In the genomic region with DNA sequence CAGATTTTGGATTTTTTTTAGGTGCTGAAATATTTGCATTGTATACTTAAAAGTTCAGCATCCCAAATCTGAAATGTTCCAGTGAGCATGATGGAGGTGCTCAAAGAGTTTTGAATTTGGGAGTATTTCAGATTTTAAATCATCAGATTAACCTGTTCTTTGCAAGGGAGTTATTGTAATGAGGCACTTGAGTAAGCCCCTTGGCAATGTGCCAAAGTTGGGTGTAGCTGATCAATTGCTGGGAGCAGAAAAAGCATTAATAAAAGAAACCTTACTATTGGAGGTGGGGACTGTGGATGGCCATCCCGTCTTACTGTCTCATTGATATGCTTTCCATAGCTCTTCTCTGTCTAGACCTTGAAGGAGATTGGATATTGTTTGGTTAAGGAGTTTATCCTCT, we compare ENCODE assay signal across 24 cellular contexts. TPM values are rescaled to one million over a fixed set of nuclear protein-coding genes. Genes with fewer than 3 reads are reported as not detected.
DNase-seq lines count a peak whose midpoint lies in the region; ATAC-seq and TF ChIP-seq lines count a peak whose summit lies in the region.
"Had no signal": no experiment of that assay in that cellular context is flagged by ENCODE, and none has a peak within 500 bp of the region (broad histone marks: within the 10 kb centered on the region; RNA-seq: fewer than 3 reads in every experiment).

No MANE protein-coding gene starts in this region.

- BruUV-seq in HCT116 (replicated peaks; lab: Mats Ljungman, UMichigan) = no TSS peak

- peaks cover 10 to 38% of the 10 kb centered on the region in 2 experiments for H3K36me3 ChIP-seq in SK-N-SH (replicated peaks in 1 of 2; ENCODE audit: control insufficient read depth in 1 of 2, insufficient read depth in 2 of 2, low read length in 1 of 2)
- peaks cover 4 to 34% of the 10 kb centered on the region in 2 experiments; a peak in 2 of 4 replicates for H3K36me3 ChIP-seq in HCT116 (ENCODE audit: control insufficient read depth in 1 of 2, insufficient read depth in 2 of 2, low read length in 2 of 2)
- H3K36me3 ChIP-seq in hepatocyte (replicated peaks; ENCODE audit: insufficient read depth, low read depth) = peaks cover 4% of the 10 kb centered on the region
- H3K36me3 ChIP-seq: brain microvascular endothelial cell, ovary, uterus had no signal

- H3K9me3 ChIP-seq in SK-N-SH (no peaks in the 10 kb centered on the region), HCT116 (ENCODE audit: control insufficient read depth in 1 of 2, insufficient read depth in 1 of 2, low read depth in 1 of 2, low read length in 2 of 2) (no peaks in the 10 kb centered on the region), hepatocyte (ENCODE audit: low read depth) (no peaks in the 10 kb centered on the region)
- H3K9me3 ChIP-seq: ovary, uterus had no signal

- 100% methylated on average over 1 of the region's 1 CpG for WGBS in SK-N-SH (ENCODE audit: low lambda C conversion rate)
- 100% methylated on average over 1 of the region's 1 CpG for WGBS in hepatocyte (ENCODE audit: low lambda C conversion rate, missing lambda C conversion rate)

- RAD21 ChIA-PET in HCT116 (lab: Charles Lee; ENCODE audit: low non-redundant PET in 1 of 2, low total read pairs in 2 of 2, uncharacterized antibody in 2 of 2, unreplicated experiment in 2 of 2) = no interaction called here

- CTCF ChIA-PET in SK-N-SH (lab: Yijun Ruan, JAX) (interaction anchor here (1.9 kb wide), 1 partner anchor 10 kb away, joined by 9 read pairs; no protein-coding TSS in a partner anchor), HCT116 (lab: Charles Lee) (no interaction called here)

- no peaks in the 10 kb centered on the region for H3F3A ChIP-seq in SK-N-SH (replicated peaks; ENCODE audit: insufficient read depth)

- POLR2A ChIA-PET in SK-N-SH (lab: Yijun Ruan, JAX) = no interaction called here
- POLR2A ChIA-PET in HCT116 (lab: Charles Lee) = no interaction called here

- ATAC-seq in SK-N-SH treated with all-trans-retinoic acid at 6 μM for 48 hours (no peak), HCT116 (no peak), HG02981 (IDR thresholded peaks at IDR 0.05; ENCODE audit: unreplicated experiment) (no peak)
- ATAC-seq: activated T-cell treated with anti-CD3 and anti-CD28 coated beads, Interleukin-2, amount 50 U/mL, for 72 hours; stimulated activated naive CD8-positive, alpha-beta T cell treated with anti-CD3 and anti-CD28 coated beads, Interleukin-15, amount 100 ng/mL, for 72 hours had no signal

- no peak for TF ChIP-seq POLR2A in HCT116 (IDR thresholded peaks at IDR 0.05; ENCODE audit: borderline replicate concordance, extremely low read depth, insufficient read depth, insufficient read length)

- H3K27me3 ChIP-seq in SK-N-SH (ENCODE audit: insufficient read depth) (no peaks in the 10 kb centered on the region), HCT116 (ENCODE audit: insufficient read depth, low read length) (no peaks in the 10 kb centered on the region), hepatocyte (no peaks in the 10 kb centered on the region)
- H3K27me3 ChIP-seq: brain microvascular endothelial cell, ovary, uterus had no signal

- no peak overlapping the region for H2AFZ ChIP-seq in SK-N-SH (ENCODE audit: low read depth)
- H2AFZ ChIP-seq in HCT116 (ENCODE audit: low read depth, low read length, poor library complexity, severe bottlenecking) = no peak overlapping the region
- no peak overlapping the region for H2AFZ ChIP-seq in hepatocyte

- no peaks in the 10 kb centered on the region for H3K9me2 ChIP-seq in SK-N-SH
- no peaks in the 10 kb centered on the region for H3K9me2 ChIP-seq in HCT116 (ENCODE audit: insufficient read depth)
- no peaks in the 10 kb centered on the region for H3K9me2 ChIP-seq in hepatocyte (replicated peaks; ENCODE audit: insufficient read depth)

- TF ChIP-seq CTCF in SK-N-SH (IDR thresholded peaks at IDR 0.05) (no peak), HCT116 (IDR thresholded peaks at IDR 0.05 in 2 of 3, conservative IDR thresholded peaks at IDR 0.05 in 1 of 3; ENCODE audit: borderline replicate concordance in 1 of 3, insufficient read depth in 1 of 3, low read depth in 2 of 3, low read length in 2 of 3) (no peak), hepatocyte (IDR thresholded peaks at IDR 0.05; ENCODE audit: poor library complexity) (no peak)

- TF ChIP-seq RAD21 in SK-N-SH (IDR thresholded peaks at IDR 0.05; ENCODE audit: low read length) (no peak), HCT116 (IDR thresholded peaks at IDR 0.05; ENCODE audit: low read depth) (no peak)

- DNase-seq in SK-N-SH (no peak), HCT116 (ENCODE audit: low read depth, low spot score) (no peak), OCI-M1 (lab: John Stamatoyannopoulos, UW) (peak; percentile 26), hepatocyte (ENCODE audit: low spot score) (peak; percentile 13), foreskin melanocyte (no peak)
- DNase-seq: activated CD4-positive, alpha-beta T cell treated with anti-CD3 and anti-CD28 coated beads for 48 hours; activated naive CD4-positive, alpha-beta T cell treated with Interleukin-2 at 50 U/mL for 16 hours; brain microvascular endothelial cell; GOT3; kidney glomerular epithelial cell; NCI-H526 treated with DMSO at 0.1 percent for 48 hours; ovary; retina; stimulated activated CD4-positive, alpha-beta T cell treated with anti-CD3 and anti-CD28 coated beads, Interleukin-1b, Interleukin-23, amount 100 ng/mL, for 48 hours; stimulated activated CD8-positive, alpha-beta memory T cell treated with anti-CD3 and anti-CD28 coated beads, Interleukin-4, amount 100 ng/mL, for 48 hours; stimulated activated naive CD8-positive, alpha-beta T cell treated with anti-CD3 and anti-CD28 coated beads, Interleukin-15, amount 100 ng/mL, for 72 hours had no signal

- H3K79me2 ChIP-seq in SK-N-SH (ENCODE audit: insufficient read depth) (0 out of 2 replicates have a peak, but pooled peaks cover 1% of the 10 kb centered on the region), HCT116 (ENCODE audit: insufficient read depth, low read length) (peaks cover 68% of the 10 kb centered on the region), hepatocyte (peaks cover 5% of the 10 kb centered on the region)

- intact Hi-C loops in HCT116 (cut with micrococcal nuclease) = no loop called here

- TF ChIP-seq EP300 in SK-N-SH (IDR thresholded peaks at IDR 0.05; ENCODE audit: borderline replicate concordance in 1 of 2, low read depth in 1 of 2, low read length in 1 of 2) = no peak

- H3K27ac ChIP-seq in SK-N-SH (ENCODE audit: low read depth in 2 of 2, low read length in 1 of 2) = no peak overlapping the region
- 0 out of 2 replicates have a peak overlapping the region, but pooled peaks have one; percentile 10 for H3K27ac ChIP-seq in HCT116 (ENCODE audit: low read depth, low read length)
- H3K27ac ChIP-seq in hepatocyte = no peak overlapping the region
- H3K27ac ChIP-seq: brain microvascular endothelial cell, C4-2B, ovary, uterus, VCaP had no signal

- H3K4me2 ChIP-seq in SK-N-SH (no peak overlapping the region), HCT116 (ENCODE audit: low read length) (no peak overlapping the region), hepatocyte (no peak overlapping the region)
- H3K4me2 ChIP-seq: smooth muscle cell had no signal

- no peak overlapping the region for H3K9ac ChIP-seq in SK-N-SH
- H3K9ac ChIP-seq in HCT116 (ENCODE audit: low read length) = no peak overlapping the region

- H3K4me1 ChIP-seq in SK-N-SH (ENCODE audit: control insufficient read depth in 1 of 2, insufficient read depth in 2 of 2, low read depth in 1 of 2, low read length in 1 of 2) = peaks cover 0 to 4% of the 10 kb centered on the region in 2 experiments; a peak in 2 of 4 replicates
- H3K4me1 ChIP-seq in HCT116 (ENCODE audit: control insufficient read depth in 1 of 2, insufficient read depth in 2 of 2, low read length in 2 of 2) = peaks cover 6 to 10% of the 10 kb centered on the region in 2 experiments; a peak in 3 of 4 replicates
- H3K4me1 ChIP-seq in hepatocyte (ENCODE audit: insufficient read depth) = no peaks in the 10 kb centered on the region
- H3K4me1 ChIP-seq: uterus had no signal

- H3K4me3 ChIP-seq in SK-N-SH (ENCODE audit: low read depth in 2 of 2, low read length in 1 of 2) (no peak overlapping the region), HCT116 (replicated peaks in 1 of 2; ENCODE audit: low read depth in 1 of 2, low read length in 2 of 2) (no peak overlapping the region), hepatocyte (no peak overlapping the region)
- H3K4me3 ChIP-seq: lung, ovary, smooth muscle cell, uterus had no signal

- H4K20me1 ChIP-seq in SK-N-SH (ENCODE audit: insufficient read depth) (no peaks in the 10 kb centered on the region), HCT116 (ENCODE audit: insufficient read depth) (no peaks in the 10 kb centered on the region; the same call in 1 of the 2 replicates), hepatocyte (ENCODE audit: insufficient read depth, poor library complexity, severe bottlenecking) (peaks cover 5% of the 10 kb centered on the region)

TF ChIP-seq in SK-N-SH, 30 proteins besides CTCF, POLR2A, EP300 and RAD21 (continues in another document):
- TF ChIP-seq JUND (IDR thresholded peaks at IDR 0.05) = no peak

TF ChIP-seq in SK-N-SH treated with all-trans-retinoic acid at 6 μM for 48 hours, 23 proteins besides CTCF, POLR2A, EP300 and RAD21 (continues in another document):
- TF ChIP-seq ZFP3 (CRISPR knock-in tag; IDR thresholded peaks at IDR 0.05) = no peak
- TF ChIP-seq RARB (CRISPR knock-in tag; IDR thresholded peaks at IDR 0.05) = no peak
- no peak for TF ChIP-seq ZNF565 (CRISPR knock-in tag; conservative IDR thresholded peaks at IDR 0.05; ENCODE audit: low read depth)
- no peak for TF ChIP-seq ZNF8 (CRISPR knock-in tag; IDR thresholded peaks at IDR 0.05)
- TF ChIP-seq SNAI2 (CRISPR knock-in tag; IDR thresholded peaks at IDR 0.05) = no peak
- no peak for TF ChIP-seq ZNF70 (CRISPR knock-in tag; IDR thresholded peaks at IDR 0.05)

TF ChIP-seq in HCT116, 20 proteins besides CTCF, POLR2A, EP300 and RAD21 (continues in another document):
- TF ChIP-seq, protein P1, sequence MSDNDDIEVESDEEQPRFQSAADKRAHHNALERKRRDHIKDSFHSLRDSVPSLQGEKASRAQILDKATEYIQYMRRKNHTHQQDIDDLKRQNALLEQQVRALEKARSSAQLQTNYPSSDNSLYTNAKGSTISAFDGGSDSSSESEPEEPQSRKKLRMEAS (IDR thresholded peaks at IDR 0.05) = no peak
- TF ChIP-seq TCF7L2 (IDR thresholded peaks at IDR 0.05; ENCODE audit: borderline replicate concordance, extremely low read depth, insufficient read depth, insufficient read length) = no peak
- TF ChIP-seq EGR1 (IDR thresholded peaks at IDR 0.05; ENCODE audit: low read depth) = no peak
- no peak for TF ChIP-seq CEBPB (IDR thresholded peaks at IDR 0.05; ENCODE audit: low read depth)
- no peak for TF ChIP-seq POLR2AphosphoS5 (IDR thresholded peaks at IDR 0.05; ENCODE audit: low read depth, low read length)
- no peak for TF ChIP-seq EZH2 (IDR thresholded peaks at IDR 0.05)
- no peak for TF ChIP-seq FOSL1 (IDR thresholded peaks at IDR 0.05; ENCODE audit: low read depth)
- no peak for TF ChIP-seq ZFX (IDR thresholded peaks at IDR 0.05)
- TF ChIP-seq SIN3A (IDR thresholded peaks at IDR 0.05; ENCODE audit: low read depth) = no peak

RNA-seq across cellular contexts. Expression of a gene that starts 28.3 kb away (rescaled TPM):
- 6.6 and 10.0 TPM in 2 replicates for polyA plus RNA-seq in SK-N-SH (2012; rRNA removed)
- polyA plus RNA-seq in SK-N-SH (2012; cell fraction: cytosol; rRNA removed) = 9.1 and 10.1 TPM in 2 replicates
- 6.4 and 16.0 TPM in 2 replicates for polyA plus RNA-seq in SK-N-SH (2012; cell fraction: nucleus; rRNA removed)
- total RNA-seq in HCT116 (2021; ENCODE audit: unreplicated experiment) = 41.1 TPM
- 18.0 and 23.4 TPM in 2 replicates for polyA plus RNA-seq in HCT116 (2012)
- 31.3 and 35.9 TPM in 2 replicates for total RNA-seq in hepatocyte
- polyA plus RNA-seq in hepatocyte = 9.7 and 14.9 TPM in 2 replicates

Comparison
In these comparisons a context has a peak if more than half of its experiments do, and no peak if none do; other contexts are left out.
1. DNase-seq: peak in OCI-M1 (single experiment) and hepatocyte (single experiment); none in SK-N-SH (single experiment), HCT116 (single experiment) and foreskin melanocyte (single experiment).